19 cellular contexts compared by ENCODE assay signal in genomic region chr9:94906181-94906580, GRCh38.
DNase-seq lines count a peak whose midpoint lies in the region; ATAC-seq, FAIRE-seq and TF ChIP-seq lines count a peak whose summit lies in the region.
"Had no signal": no experiment of that assay in that cellular context is flagged by ENCODE, and none has a peak within 500 bp of the region (broad histone marks: within the 10 kb centered on the region; RNA-seq: fewer than 3 reads in every experiment).

No MANE protein-coding gene starts in this region.

- H3K9me3 Mint-ChIP-seq in WTC11: no peaks in the 10 kb centered on the region
- H3K9me3 Mint-ChIP-seq: CD4-positive, alpha-beta T cell; GM23338 had no signal

- ATAC-seq in A549: no peak
- no peak for ATAC-seq in WTC11
- no peak for ATAC-seq in HG03108 (IDR thresholded peaks at IDR 0.05; ENCODE audit: unreplicated experiment)
- ATAC-seq: GM12878, GM23338 had no signal

- CTCF ChIA-PET in A549 (lab: Yijun Ruan, JAX): interaction anchor here (1.1 to 7.8 kb wide), 3 partner anchors 40 to 139 kb away, joined by 3 to 48 read pairs (median 6); no protein-coding TSS in a partner anchor
- CTCF ChIA-PET in WTC11 (lab: Charles Lee): interaction anchor here (0.6 kb wide), 1 partner anchor 9 kb away, joined by 3 read pairs; no protein-coding TSS in a partner anchor

- H3K9me3 ChIP-seq in A549: no peaks in the 10 kb centered on the region
- H3K9me3 ChIP-seq: HAP-1 had no signal

- H3K4me3 ChIP-seq in A549: no peak overlapping the region
- H3K4me3 ChIP-seq in dorsolateral prefrontal cortex: no peak overlapping the region
- H3K4me3 ChIP-seq: GM12878, GM23338, HAP-1 had no signal

- H3K4me1 Mint-ChIP-seq in WTC11: peaks cover 44% of the 10 kb centered on the region
- H3K4me1 Mint-ChIP-seq: B cell had no signal

- H3K27ac Mint-ChIP-seq in WTC11: no peak overlapping the region
- H3K27ac Mint-ChIP-seq: B cell; CD4-positive, alpha-beta T cell; GM23338 had no signal

- no peaks in the 10 kb centered on the region for H3K36me3 Mint-ChIP-seq in WTC11

- TF ChIP-seq POLR2A in A549 (IDR thresholded peaks at IDR 0.05; ENCODE audit: low read length): no peak

- no peaks in the 10 kb centered on the region for H3K27me3 ChIP-seq in dorsolateral prefrontal cortex

- WGBS in A549 (ENCODE audit: missing lambda C conversion rate): 65% methylated on average over 6 of the region's 6 CpGs

- H3K4me1 ChIP-seq in A549: peaks cover 98% of the 10 kb centered on the region

- H3K4me2 ChIP-seq in A549: peak overlapping the region; percentile 89
- H3K4me2 ChIP-seq: GM23338 had no signal

- FAIRE-seq in A549 (lab: Jason Lieb, UNC): no peak

- H3K4me3 Mint-ChIP-seq in WTC11: no peak overlapping the region
- H3K4me3 Mint-ChIP-seq: B cell; CD4-positive, alpha-beta T cell; GM23338 had no signal

- H3K27me3 Mint-ChIP-seq in WTC11 (ENCODE audit: low read depth): no peaks in the 10 kb centered on the region
- H3K27me3 Mint-ChIP-seq: B cell; CD4-positive, alpha-beta T cell had no signal

- DNase-seq in A549 (ENCODE audit: low read depth in 1 of 2, low spot score in 1 of 2): no peak
- no peak for DNase-seq in WTC11 (ENCODE audit: low spot score)
- DNase-seq in dorsolateral prefrontal cortex: no peak
- DNase-seq in mucosa of gallbladder (ENCODE audit: low spot score): peak; percentile 10
- DNase-seq in H4 (ENCODE audit: low spot score): no peak
- no peak for DNase-seq in stimulated activated CD4-positive, alpha-beta T cell treated with anti-CD3 and anti-CD28 coated beads, Interleukin-4, amount 100 ng/mL, for 24 hours
- DNase-seq in activated naive CD4-positive, alpha-beta T cell treated with Interleukin-2 at 50 U/mL for 16 hours: no peak
- DNase-seq: 8988T; ACHN; C1 segment of cervical spinal cord; Calu3; CD4-positive, alpha-beta T cell; DMS 273 treated with DMSO at 0.1 percent for 48 hours; DMS79 had no signal

- intact Hi-C loops in dorsolateral prefrontal cortex (cut with DNase I): loop anchor here in 1 of 2 donors (5.0 kb wide), 1 partner anchor 221 kb away; no protein-coding TSS in a partner anchor

- TF ChIP-seq EP300 in A549 (IDR thresholded peaks at IDR 0.05): no peak

- peak overlapping the region; percentile 97 to 99 for H3K27ac ChIP-seq in A549
- H3K27ac ChIP-seq in dorsolateral prefrontal cortex: peak overlapping the region; percentile 45 to 100 (median 93)

- no peak for TF ChIP-seq RAD21 in A549 (conservative IDR thresholded peaks at IDR 0.05 in 1 of 2, IDR thresholded peaks at IDR 0.05 in 1 of 2)

- TF ChIP-seq CTCF in A549 (IDR thresholded peaks at IDR 0.05): no peak
- no peak for TF ChIP-seq CTCF in WTC11 (IDR thresholded peaks at IDR 0.05)
- no peak for TF ChIP-seq CTCF in dorsolateral prefrontal cortex (IDR thresholded peaks at IDR 0.05 in 54 of 56, conservative IDR thresholded peaks at IDR 0.05 in 2 of 56; ENCODE audit: low read depth in 1 of 56, partially characterized antibody in 56 of 56)

- POLR2A ChIA-PET in A549 (lab: Yijun Ruan, JAX): interaction anchor here (0.6 to 6.4 kb wide), 4 partner anchors 15 to 105 kb away, joined by 4 to 58 read pairs (median 20); no protein-coding TSS in a partner anchor
- POLR2A ChIA-PET in WTC11 (lab: Charles Lee): no interaction called here

TF ChIP-seq in A549, 52 proteins besides CTCF, POLR2A, EP300 and RAD21:
- TF ChIP-seq ZNF302 (CRISPR knock-in tag; IDR thresholded peaks at IDR 0.05) (0 out of 2 replicates have a peak, but pooled peaks have one; percentile 32), EHF (CRISPR knock-in tag; IDR thresholded peaks at IDR 0.05) (no peak), BCL3 (IDR thresholded peaks at IDR 0.05) (no peak), HEYL (CRISPR knock-in tag; IDR thresholded peaks at IDR 0.05) (0 out of 2 replicates have a peak, but pooled peaks have one; percentile 26)

TF ChIP-seq in WTC11, 78 proteins besides CTCF, POLR2A, EP300 and RAD21:
- TF ChIP-seq MYBL2 (CRISPR knock-in tag; IDR thresholded peaks at IDR 0.05): no peak
- TF ChIP-seq ZNF671 (CRISPR knock-in tag; IDR thresholded peaks at IDR 0.05): no peak
- TF ChIP-seq HMGA2 (CRISPR knock-in tag; IDR thresholded peaks at IDR 0.05): peak; percentile 61
- no peak for TF ChIP-seq AFF4 (CRISPR knock-in tag; IDR thresholded peaks at IDR 0.05; ENCODE audit: borderline replicate concordance)
- TF ChIP-seq ETV6 (CRISPR knock-in tag; IDR thresholded peaks at IDR 0.05): no peak
- TF ChIP-seq JUN (CRISPR knock-in tag; IDR thresholded peaks at IDR 0.05): no peak
- TF ChIP-seq SMAD3 (CRISPR knock-in tag; IDR thresholded peaks at IDR 0.05; ENCODE audit: borderline replicate concordance): no peak
